In genomic region chr3:10263549-10264363, GRCh38 we compare ENCODE assay signal across 9 cellular contexts. TPM values are rescaled to one million over a fixed set of nuclear protein-coding genes. Genes with fewer than 3 reads are reported as not detected.
DNase-seq lines count a peak whose midpoint lies in the region; ATAC-seq and TF ChIP-seq lines count a peak whose summit lies in the region.
"Had no signal": no experiment of that assay in that cellular context is flagged by ENCODE, and none has a peak within 500 bp of the region (broad histone marks: within the 10 kb centered on the region; RNA-seq: fewer than 3 reads in every experiment).

No MANE protein-coding gene starts in this region.

- POLR2A ChIA-PET in AG04449 (lab: Yijun Ruan, JAX) = interaction anchor here (1.6 kb wide), 1 partner anchor 16 kb away, joined by 4 read pairs; the partner anchor contains the start of gene TATDN2
- POLR2A ChIA-PET in activated CD4-positive, alpha-beta T cell treated with anti-CD3 and anti-CD28 coated beads for 36 hours (lab: Charles Lee) = interaction anchor here (0.6 to 1.7 kb wide), 10 partner anchors 9 to 151 kb away, joined by 3 to 7 read pairs (median 4); partner anchors contain the start of gene TATDN2

- H3K9me3 ChIP-seq in muscle layer of colon (ENCODE audit: low read length) = no peaks in the 10 kb centered on the region

- H3K4me1 ChIP-seq in muscle layer of colon (ENCODE audit: insufficient read depth, low read length) = peaks cover 10% of the 10 kb centered on the region

- ATAC-seq in HG03280 (IDR thresholded peaks at IDR 0.05; ENCODE audit: unreplicated experiment) = peak; percentile 62
- peak; percentile 94 for ATAC-seq in activated CD4-positive, alpha-beta T cell treated with anti-CD3 and anti-CD28 coated beads for 36 hours
- peak; percentile 66 for ATAC-seq in stimulated activated memory B cell treated with anti-CD40 and anti-IgM and Interleukin-4, amounts not matched to agents 10 μg/mL and 1 μg/mL and 100 μg/mL, for 72 hours
- no peak for ATAC-seq in GM18505 (IDR thresholded peaks at IDR 0.05; ENCODE audit: unreplicated experiment)
- no peak for ATAC-seq in HG02798 (IDR thresholded peaks at IDR 0.05; ENCODE audit: poor library complexity, unreplicated experiment)

- peaks cover 24% of the 10 kb centered on the region for H3K36me3 ChIP-seq in muscle layer of colon (ENCODE audit: insufficient read depth, low read length)

- DNase-seq in AG04449 (ENCODE audit: low read depth, low spot score) = no peak
- DNase-seq in activated CD4-positive, alpha-beta T cell treated with anti-CD3 and anti-CD28 coated beads for 36 hours = peak; percentile 86
- DNase-seq in choroid plexus epithelial cell (ENCODE audit: low read depth) = peak; percentile 78

- peak overlapping the region; percentile 91 for H3K27ac Mint-ChIP-seq in activated CD4-positive, alpha-beta T cell treated with anti-CD3 and anti-CD28 coated beads for 36 hours
- peak overlapping the region; percentile 13 for H3K27ac Mint-ChIP-seq in stimulated activated memory B cell treated with anti-CD40 and anti-IgM and Interleukin-4, amounts not matched to agents 10 μg/mL and 1 μg/mL and 100 μg/mL, for 72 hours

- no peaks in the 10 kb centered on the region for H3K27me3 ChIP-seq in muscle layer of colon (ENCODE audit: control insufficient read depth in 1 of 2, insufficient read depth in 2 of 2, low read length in 2 of 2)

- H3K9ac ChIP-seq in muscle layer of colon (ENCODE audit: low read length) = no peak overlapping the region

- peak overlapping the region; percentile 59 for H3K4me3 Mint-ChIP-seq in activated CD4-positive, alpha-beta T cell treated with anti-CD3 and anti-CD28 coated beads for 36 hours
- H3K4me3 Mint-ChIP-seq in stimulated activated memory B cell treated with anti-CD40 and anti-IgM and Interleukin-4, amounts not matched to agents 10 μg/mL and 1 μg/mL and 100 μg/mL, for 72 hours = no peak overlapping the region

- peaks cover 85% of the 10 kb centered on the region for H3K4me1 Mint-ChIP-seq in activated CD4-positive, alpha-beta T cell treated with anti-CD3 and anti-CD28 coated beads for 36 hours
- H3K4me1 Mint-ChIP-seq in stimulated activated memory B cell treated with anti-CD40 and anti-IgM and Interleukin-4, amounts not matched to agents 10 μg/mL and 1 μg/mL and 100 μg/mL, for 72 hours = peaks cover 64% of the 10 kb centered on the region

- H3K9me3 Mint-ChIP-seq in activated CD4-positive, alpha-beta T cell treated with anti-CD3 and anti-CD28 coated beads for 36 hours (ENCODE audit: low read depth) = no peaks in the 10 kb centered on the region
- H3K9me3 Mint-ChIP-seq in stimulated activated memory B cell treated with anti-CD40 and anti-IgM and Interleukin-4, amounts not matched to agents 10 μg/mL and 1 μg/mL and 100 μg/mL, for 72 hours = no peaks in the 10 kb centered on the region

- H3K27ac ChIP-seq in muscle layer of colon (ENCODE audit: low read depth, low read length) = no peak overlapping the region

- intact Hi-C loops in activated CD4-positive, alpha-beta T cell treated with anti-CD3 and anti-CD28 coated beads for 36 hours (cut with DNase I, micrococcal nuclease) = loop anchor here in 1 of 2 experiments (1.0 to 5.0 kb wide), 2 partner anchors 13 to 236 kb away; partner anchors contain the start of gene FANCD2

- peak overlapping the region; percentile 12; the same call in 1 of the 2 replicates for H3K4me3 ChIP-seq in AG04449 (ENCODE audit: low read depth, low read length)
- peak overlapping the region; percentile 44 for H3K4me3 ChIP-seq in choroid plexus epithelial cell (ENCODE audit: low read depth, low read length)
- peak overlapping the region; percentile 7 to 37 for H3K4me3 ChIP-seq in muscle layer of colon (ENCODE audit: low read depth in 1 of 2, low read length in 2 of 2)
- H3K4me3 ChIP-seq: lung had no signal

- CTCF ChIA-PET in AG04449 (lab: Yijun Ruan, JAX) = interaction anchor here (0.8 to 3.7 kb wide), 18 partner anchors 10 to 475 kb away, joined by 3 to 21 read pairs (median 4); partner anchors contain the start of genes CRELD1 and TATDN2
- CTCF ChIA-PET in activated CD4-positive, alpha-beta T cell treated with anti-CD3 and anti-CD28 coated beads for 36 hours (lab: Charles Lee) = interaction anchor here (0.6 to 4.4 kb wide), 40 partner anchors 8 to 519 kb away, joined by 3 to 52 read pairs (median 4); partner anchors contain the start of genes IL17RE, TATDN2 and VHL

- TF ChIP-seq CTCF in AG04449 (IDR thresholded peaks at IDR 0.05; ENCODE audit: insufficient read depth, low read length, missing control alignments) (peak; percentile 43), choroid plexus epithelial cell (conservative IDR thresholded peaks at IDR 0.05; ENCODE audit: low read depth, low read length) (peak; percentile 70)

- peaks cover 73% of the 10 kb centered on the region for H3K36me3 Mint-ChIP-seq in activated CD4-positive, alpha-beta T cell treated with anti-CD3 and anti-CD28 coated beads for 36 hours (ENCODE audit: low read depth)
- peaks cover 72% of the 10 kb centered on the region for H3K36me3 Mint-ChIP-seq in stimulated activated memory B cell treated with anti-CD40 and anti-IgM and Interleukin-4, amounts not matched to agents 10 μg/mL and 1 μg/mL and 100 μg/mL, for 72 hours

- no peaks in the 10 kb centered on the region for H3K27me3 Mint-ChIP-seq in activated CD4-positive, alpha-beta T cell treated with anti-CD3 and anti-CD28 coated beads for 36 hours
- H3K27me3 Mint-ChIP-seq in stimulated activated memory B cell treated with anti-CD40 and anti-IgM and Interleukin-4, amounts not matched to agents 10 μg/mL and 1 μg/mL and 100 μg/mL, for 72 hours = no peaks in the 10 kb centered on the region

- TF ChIP-seq POLR2A in GM18505 (IDR thresholded peaks at IDR 0.05; ENCODE audit: borderline replicate concordance, extremely low read depth, insufficient read depth, insufficient read length) = no peak

RNA-seq across cellular contexts. Expression of gene TATDN2, which starts 15.5 kb away (rescaled TPM):
- 10 to 100 TPM; 40.0 to 40.2 TPM for total RNA-seq in activated CD4-positive, alpha-beta T cell treated with anti-CD3 and anti-CD28 coated beads for 36 hours

RNA-seq across cellular contexts. Expression of gene GHRL, which starts 29.0 kb away (rescaled TPM):
- total RNA-seq in activated CD4-positive, alpha-beta T cell treated with anti-CD3 and anti-CD28 coated beads for 36 hours = under 1 TPM; 0.19 to 0.30 TPM

RNA-seq across cellular contexts. Expression of gene SEC13, which starts 57.2 kb away (rescaled TPM):
- 10 to 100 TPM; 89.9 to 92.0 TPM for total RNA-seq in activated CD4-positive, alpha-beta T cell treated with anti-CD3 and anti-CD28 coated beads for 36 hours

Comparison
In these comparisons a context has a peak if more than half of its experiments do, and no peak if none do; other contexts are left out.
1. ATAC-seq: peak in HG03280 (single experiment), activated CD4-positive, alpha-beta T cell treated with anti-CD3 and anti-CD28 coated beads for 36 hours (single experiment) and stimulated activated memory B cell treated with anti-CD40 and anti-IgM and Interleukin-4, amounts not matched to agents 10 μg/mL and 1 μg/mL and 100 μg/mL, for 72 hours (single experiment); none in GM18505 (single experiment) and HG02798 (single experiment).
2. Peak in every context shown above with its lines, with median percentiles within 50 percentile points of each other: H3K4me3 ChIP-seq.